Comparison of ENCODE assay signal across 1 cellular context in the genomic region with DNA sequence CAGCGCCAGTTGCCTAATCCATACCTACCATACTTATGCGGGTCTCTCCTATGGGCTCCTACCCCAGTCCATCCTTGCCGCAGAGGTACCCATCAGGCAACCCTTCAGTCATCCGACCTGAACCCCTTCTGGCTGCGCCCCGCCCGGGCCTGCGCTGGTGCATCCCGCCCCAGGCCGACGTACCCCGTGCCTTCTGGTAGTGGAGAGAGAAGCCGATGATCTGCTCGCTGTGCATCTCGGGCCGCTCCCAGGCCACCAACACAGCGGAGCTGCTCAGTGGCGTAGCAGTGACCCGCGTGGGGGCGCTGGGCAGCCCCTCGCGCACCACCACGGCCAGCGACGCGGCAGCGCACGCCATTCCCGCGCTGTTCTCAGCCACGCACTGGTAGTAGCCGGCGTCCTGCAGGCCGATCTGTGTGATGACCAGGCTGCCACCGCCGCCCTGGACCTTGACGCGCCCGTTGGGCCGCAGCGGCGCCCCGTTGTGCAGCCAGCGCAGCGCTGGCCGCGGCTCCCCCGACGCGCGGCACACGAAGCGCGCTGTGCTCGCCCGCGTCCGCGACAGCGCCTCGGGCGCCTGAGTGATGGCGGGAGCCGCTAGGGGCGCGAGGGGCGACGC.
A peak's percentile ranks its signal among the peaks of the same experiment; 100 is the strongest.
TF ChIP-seq lines count a peak whose summit lies in the region.

No MANE protein-coding gene starts in this region.

TF ChIP-seq in H1, 55 proteins besides CTCF, POLR2A, EP300 and RAD21:
- TF ChIP-seq GTF2F1 (IDR thresholded peaks at IDR 0.05; ENCODE audit: borderline replicate concordance, low read depth, low read length) (no peak), SP4 (IDR thresholded peaks at IDR 0.05; ENCODE audit: low read length) (0 out of 2 replicates have a peak, but pooled peaks have one; percentile 42), HDAC2 (IDR thresholded peaks at IDR 0.05; ENCODE audit: borderline replicate concordance in 1 of 2, low read depth in 2 of 2, low read length in 2 of 2) (no peak), FOSL1 (IDR thresholded peaks at IDR 0.05; ENCODE audit: insufficient read depth, low read depth, low read length) (no peak), CREB1 (IDR thresholded peaks at IDR 0.05) (no peak), CTBP2 (IDR thresholded peaks at IDR 0.05; ENCODE audit: borderline replicate concordance, insufficient read depth, insufficient read length, low read length) (no peak), RFX5 (IDR thresholded peaks at IDR 0.05; ENCODE audit: borderline replicate concordance, low read depth, low read length) (no peak), SP1 (IDR thresholded peaks at IDR 0.05; ENCODE audit: low read depth, low read length) (no peak), TBP (IDR thresholded peaks at IDR 0.05; ENCODE audit: low read depth, low read length) (no peak), RBBP5 (IDR thresholded peaks at IDR 0.05; ENCODE audit: borderline replicate concordance, low read depth, low read length) (no peak; the same call in 1 of the 2 replicates), TEAD4 (IDR thresholded peaks at IDR 0.05; ENCODE audit: low read depth, low read length) (no peak), SUZ12 (IDR thresholded peaks at IDR 0.05; ENCODE audit: low read length) (no peak; the same call in 1 of the 2 replicates), SP2 (IDR thresholded peaks at IDR 0.05; ENCODE audit: low read length) (no peak), EZH2 (IDR thresholded peaks at IDR 0.05; ENCODE audit: low read depth, low read length, severe bottlenecking) (peak; percentile 34), ZNF274 (IDR thresholded peaks at IDR 0.05; ENCODE audit: borderline replicate concordance, extremely low read depth, low read length) (no peak), BACH1 (IDR thresholded peaks at IDR 0.05; ENCODE audit: low read length) (peak; percentile 37), PHF8 (conservative IDR thresholded peaks at IDR 0.05; ENCODE audit: low read depth, low read length) (no peak), KDM4A (IDR thresholded peaks at IDR 0.05; ENCODE audit: low read depth, low read length, severe bottlenecking) (peak; percentile 56)
- TF ChIP-seq, protein P1, sequence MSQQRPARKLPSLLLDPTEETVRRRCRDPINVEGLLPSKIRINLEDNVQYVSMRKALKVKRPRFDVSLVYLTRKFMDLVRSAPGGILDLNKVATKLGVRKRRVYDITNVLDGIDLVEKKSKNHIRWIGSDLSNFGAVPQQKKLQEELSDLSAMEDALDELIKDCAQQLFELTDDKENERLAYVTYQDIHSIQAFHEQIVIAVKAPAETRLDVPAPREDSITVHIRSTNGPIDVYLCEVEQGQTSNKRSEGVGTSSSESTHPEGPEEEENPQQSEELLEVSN (IDR thresholded peaks at IDR 0.05): peak; percentile 78
- TF ChIP-seq, protein P2, sequence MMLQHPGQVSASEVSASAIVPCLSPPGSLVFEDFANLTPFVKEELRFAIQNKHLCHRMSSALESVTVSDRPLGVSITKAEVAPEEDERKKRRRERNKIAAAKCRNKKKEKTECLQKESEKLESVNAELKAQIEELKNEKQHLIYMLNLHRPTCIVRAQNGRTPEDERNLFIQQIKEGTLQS (IDR thresholded peaks at IDR 0.05; ENCODE audit: insufficient read depth, low read depth, low read length): no peak
- TF ChIP-seq, protein P3, sequence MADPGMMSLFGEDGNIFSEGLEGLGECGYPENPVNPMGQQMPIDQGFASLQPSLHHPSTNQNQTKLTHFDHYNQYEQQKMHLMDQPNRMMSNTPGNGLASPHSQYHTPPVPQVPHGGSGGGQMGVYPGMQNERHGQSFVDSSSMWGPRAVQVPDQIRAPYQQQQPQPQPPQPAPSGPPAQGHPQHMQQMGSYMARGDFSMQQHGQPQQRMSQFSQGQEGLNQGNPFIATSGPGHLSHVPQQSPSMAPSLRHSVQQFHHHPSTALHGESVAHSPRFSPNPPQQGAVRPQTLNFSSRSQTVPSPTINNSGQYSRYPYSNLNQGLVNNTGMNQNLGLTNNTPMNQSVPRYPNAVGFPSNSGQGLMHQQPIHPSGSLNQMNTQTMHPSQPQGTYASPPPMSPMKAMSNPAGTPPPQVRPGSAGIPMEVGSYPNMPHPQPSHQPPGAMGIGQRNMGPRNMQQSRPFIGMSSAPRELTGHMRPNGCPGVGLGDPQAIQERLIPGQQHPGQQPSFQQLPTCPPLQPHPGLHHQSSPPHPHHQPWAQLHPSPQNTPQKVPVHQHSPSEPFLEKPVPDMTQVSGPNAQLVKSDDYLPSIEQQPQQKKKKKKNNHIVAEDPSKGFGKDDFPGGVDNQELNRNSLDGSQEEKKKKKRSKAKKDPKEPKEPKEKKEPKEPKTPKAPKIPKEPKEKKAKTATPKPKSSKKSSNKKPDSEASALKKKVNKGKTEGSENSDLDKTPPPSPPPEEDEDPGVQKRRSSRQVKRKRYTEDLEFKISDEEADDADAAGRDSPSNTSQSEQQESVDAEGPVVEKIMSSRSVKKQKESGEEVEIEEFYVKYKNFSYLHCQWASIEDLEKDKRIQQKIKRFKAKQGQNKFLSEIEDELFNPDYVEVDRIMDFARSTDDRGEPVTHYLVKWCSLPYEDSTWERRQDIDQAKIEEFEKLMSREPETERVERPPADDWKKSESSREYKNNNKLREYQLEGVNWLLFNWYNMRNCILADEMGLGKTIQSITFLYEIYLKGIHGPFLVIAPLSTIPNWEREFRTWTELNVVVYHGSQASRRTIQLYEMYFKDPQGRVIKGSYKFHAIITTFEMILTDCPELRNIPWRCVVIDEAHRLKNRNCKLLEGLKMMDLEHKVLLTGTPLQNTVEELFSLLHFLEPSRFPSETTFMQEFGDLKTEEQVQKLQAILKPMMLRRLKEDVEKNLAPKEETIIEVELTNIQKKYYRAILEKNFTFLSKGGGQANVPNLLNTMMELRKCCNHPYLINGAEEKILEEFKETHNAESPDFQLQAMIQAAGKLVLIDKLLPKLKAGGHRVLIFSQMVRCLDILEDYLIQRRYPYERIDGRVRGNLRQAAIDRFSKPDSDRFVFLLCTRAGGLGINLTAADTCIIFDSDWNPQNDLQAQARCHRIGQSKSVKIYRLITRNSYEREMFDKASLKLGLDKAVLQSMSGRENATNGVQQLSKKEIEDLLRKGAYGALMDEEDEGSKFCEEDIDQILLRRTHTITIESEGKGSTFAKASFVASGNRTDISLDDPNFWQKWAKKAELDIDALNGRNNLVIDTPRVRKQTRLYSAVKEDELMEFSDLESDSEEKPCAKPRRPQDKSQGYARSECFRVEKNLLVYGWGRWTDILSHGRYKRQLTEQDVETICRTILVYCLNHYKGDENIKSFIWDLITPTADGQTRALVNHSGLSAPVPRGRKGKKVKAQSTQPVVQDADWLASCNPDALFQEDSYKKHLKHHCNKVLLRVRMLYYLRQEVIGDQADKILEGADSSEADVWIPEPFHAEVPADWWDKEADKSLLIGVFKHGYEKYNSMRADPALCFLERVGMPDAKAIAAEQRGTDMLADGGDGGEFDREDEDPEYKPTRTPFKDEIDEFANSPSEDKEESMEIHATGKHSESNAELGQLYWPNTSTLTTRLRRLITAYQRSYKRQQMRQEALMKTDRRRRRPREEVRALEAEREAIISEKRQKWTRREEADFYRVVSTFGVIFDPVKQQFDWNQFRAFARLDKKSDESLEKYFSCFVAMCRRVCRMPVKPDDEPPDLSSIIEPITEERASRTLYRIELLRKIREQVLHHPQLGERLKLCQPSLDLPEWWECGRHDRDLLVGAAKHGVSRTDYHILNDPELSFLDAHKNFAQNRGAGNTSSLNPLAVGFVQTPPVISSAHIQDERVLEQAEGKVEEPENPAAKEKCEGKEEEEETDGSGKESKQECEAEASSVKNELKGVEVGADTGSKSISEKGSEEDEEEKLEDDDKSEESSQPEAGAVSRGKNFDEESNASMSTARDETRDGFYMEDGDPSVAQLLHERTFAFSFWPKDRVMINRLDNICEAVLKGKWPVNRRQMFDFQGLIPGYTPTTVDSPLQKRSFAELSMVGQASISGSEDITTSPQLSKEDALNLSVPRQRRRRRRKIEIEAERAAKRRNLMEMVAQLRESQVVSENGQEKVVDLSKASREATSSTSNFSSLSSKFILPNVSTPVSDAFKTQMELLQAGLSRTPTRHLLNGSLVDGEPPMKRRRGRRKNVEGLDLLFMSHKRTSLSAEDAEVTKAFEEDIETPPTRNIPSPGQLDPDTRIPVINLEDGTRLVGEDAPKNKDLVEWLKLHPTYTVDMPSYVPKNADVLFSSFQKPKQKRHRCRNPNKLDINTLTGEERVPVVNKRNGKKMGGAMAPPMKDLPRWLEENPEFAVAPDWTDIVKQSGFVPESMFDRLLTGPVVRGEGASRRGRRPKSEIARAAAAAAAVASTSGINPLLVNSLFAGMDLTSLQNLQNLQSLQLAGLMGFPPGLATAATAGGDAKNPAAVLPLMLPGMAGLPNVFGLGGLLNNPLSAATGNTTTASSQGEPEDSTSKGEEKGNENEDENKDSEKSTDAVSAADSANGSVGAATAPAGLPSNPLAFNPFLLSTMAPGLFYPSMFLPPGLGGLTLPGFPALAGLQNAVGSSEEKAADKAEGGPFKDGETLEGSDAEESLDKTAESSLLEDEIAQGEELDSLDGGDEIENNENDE (IDR thresholded peaks at IDR 0.05; ENCODE audit: insufficient replicate concordance, low read length): no peak
